Comparison of ENCODE assay signal across 8 cellular contexts in genomic region chr3:35924070-35924469, GRCh38.
DNase-seq lines count a peak whose midpoint lies in the region; ATAC-seq and TF ChIP-seq lines count a peak whose summit lies in the region.
"Not testable (repeated sequence)": the region's sequence is repeated elsewhere in the genome, so short reads cannot be mapped to it uniquely, and the experiment has no call there.

No MANE protein-coding gene starts in this region.

- not testable (repeated sequence) for H3K4me2 ChIP-seq in osteoblast (ENCODE audit: insufficient read depth, low read length)

- H3K4me3 Mint-ChIP-seq in brain, result not testable (repeated sequence)

- not testable (repeated sequence) for H3K36me3 ChIP-seq in left ventricle myocardium inferior; osteoblast (ENCODE audit: insufficient read depth, low read length)

- not testable (repeated sequence) for H3K27me3 Mint-ChIP-seq in brain

- TF ChIP-seq CTCF in AG10803 (conservative IDR thresholded peaks at IDR 0.05; ENCODE audit: low read length), result peak; percentile 39
- peak; percentile 9 for TF ChIP-seq CTCF in HL-60 (IDR thresholded peaks at IDR 0.05; ENCODE audit: insufficient read depth, low read length)
- peak; percentile 26 to 69 for TF ChIP-seq CTCF in brain (conservative IDR thresholded peaks at IDR 0.05)
- peak; percentile 36 for TF ChIP-seq CTCF in left ventricle myocardium inferior (IDR thresholded peaks at IDR 0.05; ENCODE audit: borderline replicate concordance)
- TF ChIP-seq CTCF in osteoblast (IDR thresholded peaks at IDR 0.05; ENCODE audit: extremely low read depth, low read depth, low read length), result peak; percentile 42

- not testable (repeated sequence) for H4K20me1 ChIP-seq in osteoblast (ENCODE audit: insufficient read depth, low read length)

- ATAC-seq in GM18502 (IDR thresholded peaks at IDR 0.05; ENCODE audit: poor library complexity, unreplicated experiment), result peak; percentile 60

- not testable (repeated sequence) for H3K4me3 ChIP-seq in AG10803 (ENCODE audit: low read length); HL-60 (replicated peaks; ENCODE audit: insufficient read depth, low read length); left ventricle myocardium inferior; osteoblast (ENCODE audit: insufficient read depth, low read length)

- in situ Hi-C loops in SK-MEL-5 (cut with HindIII; ENCODE audit: low pct_unique_long_range_greater_than_20kb, low sequenced_read_pairs), result not testable (repeated sequence)

- H3K36me3 Mint-ChIP-seq in brain, result not testable (repeated sequence)

- peak overlapping the region in 1 of 5 experiments; percentile 20 for H3K27ac Mint-ChIP-seq in brain

- peaks cover 18% of the 10 kb centered on the region for H3K9me3 ChIP-seq in left ventricle myocardium inferior (replicated peaks)
- not testable (repeated sequence) for H3K9me3 ChIP-seq in osteoblast (ENCODE audit: low read depth, low read length)

- H3K27me3 ChIP-seq in HL-60 (ENCODE audit: insufficient read depth, poor library complexity, severe bottlenecking); left ventricle myocardium inferior (ENCODE audit: low read depth); osteoblast (ENCODE audit: insufficient read depth, low read length): not testable (repeated sequence)

- not testable (repeated sequence) for H3K4me1 ChIP-seq in left ventricle myocardium inferior; osteoblast (ENCODE audit: insufficient read depth, low read length)

- DNase-seq in AG10803 (ENCODE audit: low read depth); left ventricle myocardium inferior; osteoblast (ENCODE audit: insufficient read length, low spot score, missing footprints): not testable (repeated sequence)
- DNase-seq in HL-60 (ENCODE audit: low read depth in 1 of 2, low spot score in 1 of 2) (peak in 1 of 2 experiments; percentile 36), NCI-H345 treated with DMSO at 0.1 percent for 48 hours (lab: John Stamatoyannopoulos, UW; ENCODE audit: unreplicated experiment) (peak; percentile 11), SK-MEL-5 (ENCODE audit: low read depth, low spot score) (peak; percentile 78)

- H3K79me2 ChIP-seq in osteoblast (ENCODE audit: insufficient read depth, low read length), result not testable (repeated sequence)

- H3K9me3 Mint-ChIP-seq in brain, result peaks cover 20 to 43% (median 32%) of the 10 kb centered on the region in 5 experiments

- H3K27ac ChIP-seq in HL-60 (replicated peaks); left ventricle myocardium inferior (replicated peaks); osteoblast (ENCODE audit: low read depth, low read length): not testable (repeated sequence)

- peak overlapping the region; percentile 12 for H2AFZ ChIP-seq in osteoblast (ENCODE audit: low read length)

- not testable (repeated sequence) for H3K4me1 Mint-ChIP-seq in brain

- intact Hi-C loops in left ventricle myocardium inferior (cut with micrococcal nuclease), result not testable (repeated sequence)
